9 cellular contexts compared by ENCODE assay signal in genomic region chr22:22297159-22297789, GRCh38. TPM values are rescaled to one million over a fixed set of nuclear protein-coding genes. Genes with fewer than 3 reads are reported as not detected.
DNase-seq lines count a peak whose midpoint lies in the region; ATAC-seq and TF ChIP-seq lines count a peak whose summit lies in the region.
"Not testable (repeated sequence)": the region's sequence is repeated elsewhere in the genome, so short reads cannot be mapped to it uniquely, and the experiment has no call there.
"Had no signal": no experiment of that assay in that cellular context is flagged by ENCODE, and none has a peak within 500 bp of the region (broad histone marks: within the 10 kb centered on the region; RNA-seq: fewer than 3 reads in every experiment).

No MANE protein-coding gene starts in this region.

- not testable (repeated sequence) for H3F3A ChIP-seq in SU-DHL-6 (ENCODE audit: insufficient read depth)

- not testable (repeated sequence) for H3K4me1 ChIP-seq in neutrophil (ENCODE audit: control insufficient read depth in 1 of 2, insufficient read depth in 1 of 2, low read depth in 1 of 2, low read length in 1 of 2); tibial artery

- ATAC-seq in activated naive CD8-positive, alpha-beta T cell treated with anti-CD3 and anti-CD28 coated beads, Interleukin-2, amount 50 U/mL, for 24 hours, result not testable (repeated sequence)

- H3K27me3 ChIP-seq in SU-DHL-6 (ENCODE audit: low read length); kidney epithelial cell (ENCODE audit: control insufficient read depth, insufficient read depth, low read length); neutrophil; tibial artery: not testable (repeated sequence)

- H3K9me3 Mint-ChIP-seq in activated naive CD8-positive, alpha-beta T cell treated with anti-CD3 and anti-CD28 coated beads, Interleukin-2, amount 50 U/mL, for 24 hours, result not testable (repeated sequence)

- not testable (repeated sequence) for H3K36me3 ChIP-seq in SU-DHL-6 (ENCODE audit: low read length); kidney epithelial cell (ENCODE audit: control insufficient read depth, insufficient read depth, low read length)
- H3K36me3 ChIP-seq in neutrophil (peaks cover 12% of the 10 kb centered on the region), tibial artery (peaks cover 0 to 17% (median 12%) of the 10 kb centered on the region in 3 donors)

- DNase-seq in DMS53 (lab: John Stamatoyannopoulos, UW), result peak; percentile 31
- not testable (repeated sequence) for DNase-seq in Jurkat, Clone E6-1 (ENCODE audit: low read depth, low spot score); epithelial cell of prostate (ENCODE audit: low read depth, low spot score); kidney epithelial cell (ENCODE audit: low read depth); tibial artery
- DNase-seq in activated naive CD8-positive, alpha-beta T cell treated with anti-CD3 and anti-CD28 coated beads, Interleukin-2, amount 50 U/mL, for 24 hours, result peak; percentile 15

- not testable (repeated sequence) for H3K9me2 ChIP-seq in SU-DHL-6 (replicated peaks; ENCODE audit: insufficient read depth, low read length)

- H3K27me3 Mint-ChIP-seq in activated naive CD8-positive, alpha-beta T cell treated with anti-CD3 and anti-CD28 coated beads, Interleukin-2, amount 50 U/mL, for 24 hours, result not testable (repeated sequence)

- intact Hi-C loops in tibial artery (cut with DNase I; ENCODE audit: low total_unique reads), result not testable (repeated sequence)

- peak overlapping the region; percentile 44; the same call in 1 of the 2 replicates for H3K27ac ChIP-seq in SU-DHL-6 (ENCODE audit: low read depth, low read length)
- H3K27ac ChIP-seq in epithelial cell of prostate, result peak overlapping the region; percentile 58
- peak overlapping the region; percentile 66 for H3K27ac ChIP-seq in neutrophil
- peak overlapping the region; percentile 87 to 92 for H3K27ac ChIP-seq in tibial artery

- H3K9ac ChIP-seq in SU-DHL-6 (ENCODE audit: low read length), result peak overlapping the region; percentile 62

- not testable (repeated sequence) for H3K9me3 ChIP-seq in SU-DHL-6 (ENCODE audit: insufficient read depth, low read length); neutrophil; tibial artery

- H4K20me1 ChIP-seq in SU-DHL-6 (ENCODE audit: low read depth, low read length), result not testable (repeated sequence)

- peak overlapping the region; percentile 82 for H3K4me3 Mint-ChIP-seq in activated naive CD8-positive, alpha-beta T cell treated with anti-CD3 and anti-CD28 coated beads, Interleukin-2, amount 50 U/mL, for 24 hours

- not testable (repeated sequence) for H2AFZ ChIP-seq in SU-DHL-6 (ENCODE audit: low read depth, low read length, severe bottlenecking)

- H3K36me3 Mint-ChIP-seq in activated naive CD8-positive, alpha-beta T cell treated with anti-CD3 and anti-CD28 coated beads, Interleukin-2, amount 50 U/mL, for 24 hours (ENCODE audit: low read depth), result not testable (repeated sequence)

- H3K4me1 Mint-ChIP-seq in activated naive CD8-positive, alpha-beta T cell treated with anti-CD3 and anti-CD28 coated beads, Interleukin-2, amount 50 U/mL, for 24 hours, result peaks cover 24% of the 10 kb centered on the region

- H3K4me2 ChIP-seq in SU-DHL-6 (ENCODE audit: low read depth, low read length, poor library complexity, severe bottlenecking), result peak overlapping the region; percentile 25

- H3K4me3 ChIP-seq in Jurkat, Clone E6-1 (ENCODE audit: low read length), result peak overlapping the region; percentile 65
- peak overlapping the region; percentile 77 for H3K4me3 ChIP-seq in SU-DHL-6 (ENCODE audit: insufficient read depth, low read length, poor library complexity, severe bottlenecking)
- H3K4me3 ChIP-seq in kidney epithelial cell (ENCODE audit: low read depth, low read length), result peak overlapping the region; percentile 54
- peak overlapping the region; percentile 65 to 69 for H3K4me3 ChIP-seq in neutrophil (ENCODE audit: low read depth in 1 of 2, low read length in 1 of 2)
- H3K4me3 ChIP-seq in tibial artery, result peak overlapping the region; percentile 70 to 82

- H3K79me2 ChIP-seq in SU-DHL-6 (ENCODE audit: insufficient read depth, low read length), result not testable (repeated sequence)

- TF ChIP-seq CTCF in SU-DHL-6 (IDR thresholded peaks at IDR 0.05; ENCODE audit: insufficient read depth, low read length, poor library complexity, severe bottlenecking); kidney epithelial cell (IDR thresholded peaks at IDR 0.05; ENCODE audit: insufficient read depth, low read length, poor library complexity, severe bottlenecking); neutrophil (IDR thresholded peaks at IDR 0.05); tibial artery (IDR thresholded peaks at IDR 0.05): not testable (repeated sequence)

- peak overlapping the region; percentile 70 for H3K27ac Mint-ChIP-seq in activated naive CD8-positive, alpha-beta T cell treated with anti-CD3 and anti-CD28 coated beads, Interleukin-2, amount 50 U/mL, for 24 hours

RNA-seq across cellular contexts. Expression of gene VPREB1, which starts 52.7 kb away (rescaled TPM):
- not detected for polyA plus RNA-seq in Jurkat, Clone E6-1 (2012; ENCODE audit: insufficient read depth, insufficient read length)
- total RNA-seq in kidney epithelial cell, result not detected in 2 replicates
- total RNA-seq: activated CD8-positive, alpha-beta memory T cell treated with anti-CD3 and anti-CD28 coated beads for 36 hours had no signal
